8 cellular contexts compared by ENCODE assay signal in genomic region chr6:139030211-139030530, GRCh38. TPM values are rescaled to one million over a fixed set of nuclear protein-coding genes. Genes with fewer than 3 reads are reported as not detected.
DNase-seq lines count a peak whose midpoint lies in the region; ATAC-seq and TF ChIP-seq lines count a peak whose summit lies in the region.

No MANE protein-coding gene starts in this region.

- peak overlapping the region; percentile 3; the same call in 1 of the 2 replicates for H3K27ac ChIP-seq in SK-N-MC
- H3K27ac ChIP-seq in thoracic aorta: peak overlapping the region; percentile 82 to 89

- no peak for ATAC-seq in thoracic aorta (ENCODE audit: insufficient number of reproducible peaks, low FRiP score, low read depth)

- H3K4me1 ChIP-seq in iPS-15b (ENCODE audit: control insufficient read depth, insufficient read depth, low read length): peaks cover 11% of the 10 kb centered on the region
- peaks cover 0 to 18% of the 10 kb centered on the region in 2 donors for H3K4me1 ChIP-seq in thoracic aorta (ENCODE audit: control insufficient read depth in 1 of 2, low read depth in 2 of 2)

- TF ChIP-seq CTCF in thoracic aorta (IDR thresholded peaks at IDR 0.05): no peak

- peak overlapping the region; percentile 87 for H3K9ac ChIP-seq in SK-N-MC (ENCODE audit: insufficient read length)
- H3K9ac ChIP-seq in iPS-15b (ENCODE audit: low read depth, low read length): peak overlapping the region; percentile 87

- peak; percentile 16 to 58 for DNase-seq in NCI-H2081 (lab: John Stamatoyannopoulos, UW)
- no peak for DNase-seq in NCI-H2081 treated with DMSO at 0.1 percent for 48 hours (lab: John Stamatoyannopoulos, UW)
- DNase-seq in SK-N-MC (ENCODE audit: low read depth, low spot score): no peak
- no peak for DNase-seq in thoracic aorta (ENCODE audit: low spot score)
- DNase-seq in NCI-H1436 (lab: John Stamatoyannopoulos, UW): no peak
- DNase-seq in NOMO-1 treated with dmso at 0.1 percent for 144 hours (lab: John Stamatoyannopoulos, UW; ENCODE audit: unreplicated experiment): no peak
- no peak for DNase-seq in activated gamma-delta T cell treated with Interleukin-2 at 50 U/mL for 16 hours

- H3K9me3 ChIP-seq in SK-N-MC (ENCODE audit: low read depth, low read length): no peaks in the 10 kb centered on the region
- H3K9me3 ChIP-seq in iPS-15b (ENCODE audit: control insufficient read depth, insufficient read depth, low read length): no peaks in the 10 kb centered on the region
- no peaks in the 10 kb centered on the region for H3K9me3 ChIP-seq in thoracic aorta

- H3K27me3 ChIP-seq in iPS-15b (ENCODE audit: control insufficient read depth, insufficient read depth, low read length) (no peaks in the 10 kb centered on the region), thoracic aorta (replicated peaks; ENCODE audit: insufficient read depth) (no peaks in the 10 kb centered on the region)

- peaks cover 15% of the 10 kb centered on the region for H3K36me3 ChIP-seq in SK-N-MC (ENCODE audit: insufficient read depth, low read length)
- H3K36me3 ChIP-seq in iPS-15b (ENCODE audit: control insufficient read depth, insufficient read depth, low read length): peaks cover 3% of the 10 kb centered on the region
- H3K36me3 ChIP-seq in thoracic aorta: no peaks in the 10 kb centered on the region

- H3K4me3 ChIP-seq in SK-N-MC (peak overlapping the region; percentile 86), iPS-15b (ENCODE audit: low read depth, low read length) (peak overlapping the region; percentile 90), thoracic aorta (peak overlapping the region; percentile 84)

RNA-seq across cellular contexts. Expression of gene ABRACL, which starts 1.6 kb away (rescaled TPM):
- total RNA-seq in thoracic aorta: 10 to 100 TPM; 21.8 to 37.5 TPM

RNA-seq across cellular contexts. Expression of gene REPS1, which starts 42.1 kb away (rescaled TPM):
- total RNA-seq in thoracic aorta: 10 to 100 TPM; 43.1 to 86.0 TPM

Comparison
In these comparisons a context has a peak if more than half of its experiments do, and no peak if none do; other contexts are left out.
1. DNase-seq: peak in NCI-H2081 (2 of 2); none in NCI-H2081 treated with DMSO at 0.1 percent for 48 hours (single experiment), SK-N-MC (single experiment), thoracic aorta (single experiment), NCI-H1436 (single experiment), NOMO-1 treated with dmso at 0.1 percent for 144 hours (single experiment) and activated gamma-delta T cell treated with Interleukin-2 at 50 U/mL for 16 hours (single experiment).
2. Peak in every context shown above with its lines, with median percentiles within 50 percentile points of each other: H3K4me3 ChIP-seq.